ENCODE assay signal across 25 cellular contexts in the genomic region with DNA sequence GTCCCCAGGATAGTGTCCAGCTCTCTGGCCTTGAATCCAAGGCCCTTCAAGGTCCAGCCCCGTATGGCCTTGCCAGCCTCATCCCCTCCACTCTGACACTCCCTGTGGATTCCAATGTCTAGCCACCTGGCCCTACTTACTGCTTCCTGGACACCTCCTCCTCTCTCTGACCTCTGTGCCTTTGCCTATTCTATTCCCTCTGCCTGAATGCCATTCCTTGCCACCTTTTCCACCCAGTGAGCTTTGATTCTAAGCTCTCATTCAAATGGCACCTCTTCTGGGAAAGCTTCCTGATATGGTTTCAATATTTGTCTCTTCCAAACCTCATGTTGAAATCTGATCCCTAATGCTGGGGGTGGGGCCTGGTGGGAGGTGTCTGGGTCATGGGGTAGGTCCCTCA. TPM values are rescaled to one million over a fixed set of nuclear protein-coding genes. Genes with fewer than 3 reads are reported as not detected.
A peak's percentile ranks its signal among the peaks of the same experiment; 100 is the strongest.
DNase-seq lines count a peak whose midpoint lies in the region; ATAC-seq, FAIRE-seq and TF ChIP-seq lines count a peak whose summit lies in the region.
"Had no signal": no experiment of that assay in that cellular context is flagged by ENCODE, and none has a peak within 500 bp of the region (broad histone marks: within the 10 kb centered on the region; RNA-seq: fewer than 3 reads in every experiment).

No MANE protein-coding gene starts in this region.

- ATAC-seq in PC-3 (no peak), HG02610 (IDR thresholded peaks at IDR 0.05; ENCODE audit: unreplicated experiment) (no peak), GM21447 (IDR thresholded peaks at IDR 0.05; ENCODE audit: unreplicated experiment) (no peak), HG03095 (IDR thresholded peaks at IDR 0.05; ENCODE audit: unreplicated experiment) (no peak)
- ATAC-seq: CD8-positive, alpha-beta T cell had no signal

- no peak for TF ChIP-seq RAD21 in H1 (IDR thresholded peaks at IDR 0.05 in 1 of 2, conservative IDR thresholded peaks at IDR 0.05 in 1 of 2; ENCODE audit: low read depth in 2 of 2, low read length in 2 of 2)

- no peak for TF ChIP-seq POLR2A in H1 (IDR thresholded peaks at IDR 0.05; ENCODE audit: control extremely low read depth in 1 of 2, low read depth in 2 of 2, low read length in 2 of 2)

- H3K36me3 ChIP-seq in HEK293 (ENCODE audit: control insufficient read depth in 2 of 2, insufficient read depth in 1 of 2, low read length in 2 of 2) (no peaks in the 10 kb centered on the region), PC-3 (ENCODE audit: low read depth, low read length) (no peaks in the 10 kb centered on the region), H1 (ENCODE audit: control insufficient read depth in 2 of 4, insufficient read depth in 4 of 4, low read length in 3 of 4) (no peaks in the 10 kb centered on the region), small intestine (ENCODE audit: control insufficient read depth in 2 of 2, insufficient read depth in 2 of 2, low read length in 2 of 2) (no peaks in the 10 kb centered on the region)

- no peak overlapping the region for H2BK120ac ChIP-seq in H1 (replicated peaks; ENCODE audit: low read depth, low read length)

- no peak overlapping the region for H3K4me3 ChIP-seq in HEK293 (ENCODE audit: low read depth, low read length)
- H3K4me3 ChIP-seq in PC-3 (ENCODE audit: low read length) = no peak overlapping the region
- H3K4me3 ChIP-seq in H1 (ENCODE audit: extremely low read depth in 1 of 4, insufficient read depth in 2 of 4, low read depth in 3 of 4, low read length in 4 of 4) = no peak overlapping the region
- H3K4me3 ChIP-seq in small intestine (ENCODE audit: low read depth in 1 of 2, low read length in 2 of 2) = no peak overlapping the region
- H3K4me3 ChIP-seq: SK-N-MC had no signal

- no peak overlapping the region for H2AK5ac ChIP-seq in H1 (ENCODE audit: low read depth, low read length)

- no peak overlapping the region for H4K91ac ChIP-seq in H1 (replicated peaks; ENCODE audit: insufficient read length, low read length)

- H3K23ac ChIP-seq in H1 (ENCODE audit: insufficient read length) = no peak overlapping the region

- CTCF ChIA-PET in HEK293 (lab: Yijun Ruan, JAX) (interaction anchor here (0.9 to 1.6 kb wide), 4 partner anchors 10 to 169 kb away, joined by 3 read pairs; no protein-coding TSS in a partner anchor), PC-3 (lab: Charles Lee) (no interaction called here), H1 (lab: Charles Lee; ENCODE audit: partially characterized antibody) (interaction anchor here (0.6 to 26.8 kb wide), 6 partner anchors 9 to 1518 kb away, joined by 3 to 388 read pairs (median 8); no protein-coding TSS in a partner anchor)

- H2BK12ac ChIP-seq in H1 (ENCODE audit: low read depth, low read length) = no peak overlapping the region

- no peak overlapping the region for H3K4me2 ChIP-seq in PC-3 (ENCODE audit: low read length)
- H3K4me2 ChIP-seq in H1 (ENCODE audit: insufficient read depth in 1 of 2, low read depth in 2 of 2, low read length in 2 of 2) = no peak overlapping the region

- H4K20me1 ChIP-seq in PC-3 (ENCODE audit: low read length) = no peaks in the 10 kb centered on the region
- H4K20me1 ChIP-seq in H1 (replicated peaks in 1 of 2; ENCODE audit: control insufficient read depth in 1 of 2, insufficient read depth in 2 of 2, low read length in 2 of 2) = no peaks in the 10 kb centered on the region

- no peak overlapping the region for H2BK15ac ChIP-seq in H1 (ENCODE audit: low read length)

- no peaks in the 10 kb centered on the region for H3K23me2 ChIP-seq in H1 (ENCODE audit: low read depth, low read length)

- no peaks in the 10 kb centered on the region for H3F3A ChIP-seq in PC-3 (ENCODE audit: low read length, unreplicated experiment)

- intact Hi-C loops in PC-3 (cut with micrococcal nuclease) = no loop called here

- no peaks in the 10 kb centered on the region for H3K4me1 ChIP-seq in HEK293 (ENCODE audit: control insufficient read depth, insufficient read depth, low read length)
- no peaks in the 10 kb centered on the region for H3K4me1 ChIP-seq in PC-3 (ENCODE audit: insufficient read depth, low read length)
- H3K4me1 ChIP-seq in H1 (replicated peaks in 1 of 4; ENCODE audit: control insufficient read depth in 3 of 4, insufficient read depth in 4 of 4, low read length in 3 of 4) = peaks cover 0 to 15% (median 4%) of the 10 kb centered on the region in 4 experiments; a peak in 4 of 7 replicates
- H3K4me1 ChIP-seq in small intestine (ENCODE audit: control insufficient read depth in 2 of 2, insufficient read depth in 1 of 2, low read depth in 1 of 2, low read length in 1 of 2) = no peaks in the 10 kb centered on the region

- no peak overlapping the region for H3K4ac ChIP-seq in H1 (replicated peaks; ENCODE audit: insufficient read length, low read depth, low read length)

- DNase-seq in PC-3 (peak; percentile 3), H1 (ENCODE audit: low read depth in 1 of 2, low spot score in 2 of 2) (no peak), small intestine (no peak)
- DNase-seq: Calu3; CD8-positive, alpha-beta T cell; DMS79 treated with DMSO at 0.1 percent for 48 hours; GF-D8; NCI-H1048; NCI-H1417; NCI-H1694; NCI-H2081 treated with DMSO at 0.1 percent for 48 hours; NCI-H524; NCI-H82; NK-92 treated with Interleukin-12 subunit alpha and Interleukin-12 subunit beta, amount 100 ng/mL, for 24 hours; Right ventricle myocardium superior; RPMI8226; SW 1271 had no signal

- H3K18ac ChIP-seq in H1 (ENCODE audit: extremely low read depth, low read length) = no peak overlapping the region

- FAIRE-seq in H1 (lab: Jason Lieb, UNC) (no peak), small intestine (lab: Jason Lieb, UNC) (no peak)
- FAIRE-seq: GM12891, H54 had no signal

- no peak overlapping the region for H2BK20ac ChIP-seq in H1 (ENCODE audit: low read length)

- 91% methylated on average over 1 of the region's 1 CpG; no CpG with 5 or more reads in 1 of the 2 experiments for WGBS in H1 (ENCODE audit: extremely low coverage in 1 of 2, insufficient coverage in 1 of 2, insufficient read length in 1 of 2, insufficient replicate concordance in 2 of 2, low coverage in 1 of 2, low lambda C conversion rate in 2 of 2, missing lambda C conversion rate in 1 of 2), 2 experiments
- 29 to 85% (median 75%) methylated on average over 1 of the region's 1 CpG for WGBS in small intestine, 3 donors

- POLR2A ChIA-PET in HEK293 (lab: Yijun Ruan, JAX) = no interaction called here
- POLR2A ChIA-PET in PC-3 (lab: Charles Lee; ENCODE audit: unreplicated experiment) = no interaction called here
- POLR2A ChIA-PET in H1 (lab: Charles Lee; ENCODE audit: partially characterized antibody) = no interaction called here

- H4K5ac ChIP-seq in H1 (ENCODE audit: insufficient read length, low read depth, low read length) = no peak overlapping the region

- TF ChIP-seq CTCF in HEK293 (tag by site-specific recombination; IDR thresholded peaks at IDR 0.05) (no peak), PC-3 (conservative IDR thresholded peaks at IDR 0.05; ENCODE audit: low read depth, low read length) (no peak), H1 (IDR thresholded peaks at IDR 0.05; ENCODE audit: control extremely low read depth in 1 of 3, insufficient read depth in 1 of 3, low read depth in 1 of 3, low read length in 3 of 3) (no peak)

- TF ChIP-seq EP300 in H1 (IDR thresholded peaks at IDR 0.05; ENCODE audit: borderline replicate concordance in 1 of 2, low read depth in 2 of 2, low read length in 2 of 2) = no peak

- H3K9ac ChIP-seq in PC-3 (ENCODE audit: low read length) (no peak overlapping the region), H1 (replicated peaks in 1 of 4; ENCODE audit: extremely low read depth in 1 of 4, low read depth in 3 of 4, low read length in 3 of 4) (no peak overlapping the region)

- no peaks in the 10 kb centered on the region for H3K79me1 ChIP-seq in H1 (ENCODE audit: low read depth, low read length)

- no peaks in the 10 kb centered on the region for H3K79me2 ChIP-seq in PC-3 (ENCODE audit: low read length)
- H3K79me2 ChIP-seq in H1 (ENCODE audit: control insufficient read depth in 1 of 2, insufficient read depth in 2 of 2, low read length in 2 of 2) = no peaks in the 10 kb centered on the region

- H3K27ac ChIP-seq in HEK293 (ENCODE audit: extremely low read depth, low read depth, low read length) (no peak overlapping the region), PC-3 (ENCODE audit: low read length) (no peak overlapping the region), H1 (ENCODE audit: low read depth, low read length) (no peak overlapping the region), small intestine (ENCODE audit: low read depth in 1 of 2, low read length in 1 of 2) (no peak overlapping the region)
- H3K27ac ChIP-seq: C4-2B, SK-N-MC had no signal

- 0 out of 2 replicates have a peak overlapping the region, but pooled peaks have one; percentile 44 for H2BK5ac ChIP-seq in H1 (ENCODE audit: low read depth, low read length)

- BruUV-seq in PC-3 (replicated peaks; lab: Mats Ljungman, UMichigan) = no TSS peak

- H3K14ac ChIP-seq in H1 (ENCODE audit: insufficient read length) = no peak overlapping the region

- H3K56ac ChIP-seq in H1 (replicated peaks; ENCODE audit: insufficient read length, low read depth, low read length) = no peak overlapping the region

- no peak overlapping the region for H4K8ac ChIP-seq in H1 (ENCODE audit: extremely low read depth, insufficient read depth, low read length)

- H3K27me3 ChIP-seq in PC-3 (ENCODE audit: low read length) = no peaks in the 10 kb centered on the region
- peaks cover 0 to 2% (median 0%) of the 10 kb centered on the region in 4 experiments; a peak in 1 of 7 replicates for H3K27me3 ChIP-seq in H1 (replicated peaks in 1 of 4; ENCODE audit: control insufficient read depth in 3 of 4, extremely low read depth in 1 of 4, insufficient read depth in 3 of 4, low read length in 3 of 4)
- no peaks in the 10 kb centered on the region for H3K27me3 ChIP-seq in small intestine (ENCODE audit: control insufficient read depth in 2 of 2, insufficient read depth in 2 of 2, low read length in 2 of 2)

- H3K9me2 ChIP-seq in PC-3 (replicated peaks; ENCODE audit: low read length) = no peaks in the 10 kb centered on the region

- H2AFZ ChIP-seq in PC-3 (ENCODE audit: low read length) (no peak overlapping the region), H1 (ENCODE audit: low read length) (no peak overlapping the region)

- H3K9me3 ChIP-seq in HEK293 (ENCODE audit: control insufficient read depth, insufficient read depth, low read depth, low read length) = no peaks in the 10 kb centered on the region
- H3K9me3 ChIP-seq in PC-3 (ENCODE audit: low read length) = no peaks in the 10 kb centered on the region
- H3K9me3 ChIP-seq in H1 (ENCODE audit: insufficient read depth in 2 of 2, low read depth in 1 of 2, low read length in 1 of 2) = no peaks in the 10 kb centered on the region
- H3K9me3 ChIP-seq in small intestine (ENCODE audit: control insufficient read depth, low read depth) = no peaks in the 10 kb centered on the region

RNA-seq across cellular contexts. Expression of gene TTLL12, which starts 31.9 kb away (rescaled TPM):
- total RNA-seq in PC-3 (2014; rRNA removed) = 48.9 and 54.3 TPM in 2 replicates
- total RNA-seq in H1 (2021; fragmentation: NEBNext Ultra II Directional; extraction: Animal tissue kit (Norgen Biotek cat#: 25700)) = 124 and 125 TPM in 2 replicates
- 101 and 152 TPM in 2 replicates for polyA plus RNA-seq in H1 (2011; rRNA removed)
- 63.8 TPM for polyA plus RNA-seq in H1 (2011; cell fraction: cytosol; rRNA removed)
- 119 TPM for polyA plus RNA-seq in H1 (2011; cell fraction: nucleus; rRNA removed)
- polyA plus RNA-seq in H1 (2012, experiment 1 of 2) = 78.9 to 105 TPM (median 98.6 TPM) in 4 replicates
- polyA plus RNA-seq in H1 (2012, experiment 2 of 2) = 117 TPM
- polyA plus RNA-seq in H1 (2013, experiment 1 of 2) = 71.1 TPM
- 74.2 TPM for polyA plus RNA-seq in H1 (2013, experiment 2 of 2)
- polyA minus RNA-seq in H1 (2011; rRNA and poly(A)+ RNA removed) = 50.6 and 56.1 TPM in 2 replicates
- 63.1 TPM for polyA minus RNA-seq in H1 (2011; cell fraction: cytosol; rRNA and poly(A)+ RNA removed)
- 34.2 TPM for polyA minus RNA-seq in H1 (2011; cell fraction: nucleus; rRNA and poly(A)+ RNA removed)
- polyA plus RNA-seq in small intestine = 10 to 100 TPM; 19.7 to 60.6 (median 22.2) TPM
